1 cellular context compared by ENCODE assay signal in the genomic region with DNA sequence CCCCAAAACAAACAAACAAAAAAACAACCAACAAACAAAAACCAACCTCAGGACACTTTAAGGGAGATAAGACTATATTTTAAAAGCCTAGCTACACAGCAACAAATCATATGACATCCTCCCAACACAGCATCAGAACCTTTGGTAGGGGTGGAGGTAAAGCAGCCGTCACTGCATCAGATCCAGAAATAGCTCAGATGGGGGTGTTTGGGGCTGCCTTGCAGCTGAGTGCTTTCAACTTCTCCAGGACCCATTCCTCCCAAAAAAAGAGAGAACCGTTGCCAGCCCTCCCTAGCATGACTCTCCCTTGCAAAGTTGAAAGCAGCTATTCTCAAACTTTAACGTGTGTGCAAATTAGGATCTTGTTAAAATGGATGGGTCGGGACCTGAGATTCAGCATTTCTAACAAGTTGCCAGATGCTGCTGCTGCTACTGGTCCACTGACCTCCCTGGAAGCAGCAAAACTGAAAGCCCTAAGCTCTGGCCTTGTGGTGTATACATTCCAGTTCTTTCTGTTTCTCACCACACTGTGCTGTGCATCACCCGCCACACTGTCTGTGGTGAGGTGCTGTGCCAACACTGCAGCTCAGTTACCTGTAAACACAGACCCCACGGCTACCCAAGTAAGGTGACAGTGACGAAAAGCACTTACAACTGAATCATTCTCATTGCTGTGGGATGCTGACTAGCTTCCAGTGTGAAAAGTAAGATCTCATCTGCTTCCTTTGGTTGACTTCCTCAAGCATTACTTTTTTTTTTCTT.
TF ChIP-seq lines count a peak whose summit lies in the region.

No MANE protein-coding gene starts in this region.

TF ChIP-seq in IMR-90, 13 proteins besides CTCF, POLR2A, EP300 and RAD21:
- TF ChIP-seq SMC3 (IDR thresholded peaks at IDR 0.05; ENCODE audit: low read depth, low read length) = no peak
- no peak for TF ChIP-seq RCOR1 (IDR thresholded peaks at IDR 0.05; ENCODE audit: insufficient replicate concordance, low read length)
- no peak for TF ChIP-seq RFX5 (IDR thresholded peaks at IDR 0.05; ENCODE audit: low read depth, low read length)
- TF ChIP-seq, protein P1, sequence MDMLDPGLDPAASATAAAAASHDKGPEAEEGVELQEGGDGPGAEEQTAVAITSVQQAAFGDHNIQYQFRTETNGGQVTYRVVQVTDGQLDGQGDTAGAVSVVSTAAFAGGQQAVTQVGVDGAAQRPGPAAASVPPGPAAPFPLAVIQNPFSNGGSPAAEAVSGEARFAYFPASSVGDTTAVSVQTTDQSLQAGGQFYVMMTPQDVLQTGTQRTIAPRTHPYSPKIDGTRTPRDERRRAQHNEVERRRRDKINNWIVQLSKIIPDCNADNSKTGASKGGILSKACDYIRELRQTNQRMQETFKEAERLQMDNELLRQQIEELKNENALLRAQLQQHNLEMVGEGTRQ (IDR thresholded peaks at IDR 0.05; ENCODE audit: low read depth, low read length) = no peak
- TF ChIP-seq MAZ (IDR thresholded peaks at IDR 0.05; ENCODE audit: borderline replicate concordance, low read depth, low read length) = no peak
